8 cellular contexts compared by ENCODE assay signal in genomic region chr4:145618912-145619638, GRCh38. TPM values are rescaled to one million over a fixed set of nuclear protein-coding genes. Genes with fewer than 3 reads are reported as not detected.
DNase-seq lines count a peak whose midpoint lies in the region; ATAC-seq, FAIRE-seq and TF ChIP-seq lines count a peak whose summit lies in the region.

MMAA (plus strand) TSS chr4:145619385; CDS start chr4:145639140, 19,755 bp downstream.

- peaks cover 2 to 4% (median 3%) of the 10 kb centered on the region in 3 donors for H3K9me3 Mint-ChIP-seq in T-cell

- no peaks in the 10 kb centered on the region for H3K27me3 ChIP-seq in left ventricle myocardium inferior (ENCODE audit: low read depth)
- H3K27me3 ChIP-seq in prostate gland (replicated peaks; ENCODE audit: insufficient read depth) = no peaks in the 10 kb centered on the region

- peak within 1 kb of the TSS; percentile 77 for H3K4me3 ChIP-seq in GM12875 (ENCODE audit: low read depth, low read length)
- peak within 1 kb of the TSS; percentile 82 for H3K4me3 ChIP-seq in left ventricle myocardium inferior
- peak within 1 kb of the TSS; percentile 67 to 78 for H3K4me3 ChIP-seq in prostate gland

- H3K4me1 ChIP-seq in left ventricle myocardium inferior = peaks cover 31% of the 10 kb centered on the region
- no peaks in the 10 kb centered on the region for H3K4me1 ChIP-seq in prostate gland (replicated peaks)

- H3K9me3 ChIP-seq in left ventricle myocardium inferior (replicated peaks) = no peaks in the 10 kb centered on the region
- H3K9me3 ChIP-seq in prostate gland = no peaks in the 10 kb centered on the region

- peak; percentile 71 for TF ChIP-seq CTCF in GM12875 (IDR thresholded peaks at IDR 0.05; ENCODE audit: borderline replicate concordance, insufficient read depth, low read depth, low read length)
- TF ChIP-seq CTCF in left ventricle myocardium inferior (IDR thresholded peaks at IDR 0.05; ENCODE audit: borderline replicate concordance) = peak; percentile 75
- TF ChIP-seq CTCF in prostate gland (IDR thresholded peaks at IDR 0.05) = peak in 3 of 4 experiments; percentile 60 to 77 (median 65)

- peak; percentile 68 for FAIRE-seq in urothelium cell line (lab: Jason Lieb, UNC)

- DNase-seq in NCI-H128 (lab: John Stamatoyannopoulos, UW; ENCODE audit: unreplicated experiment) = peak; percentile 59
- DNase-seq in T-cell = peak; percentile 78 to 94 (median 90)
- peak; percentile 85 for DNase-seq in amniotic epithelial cell (ENCODE audit: low read depth)
- DNase-seq in left ventricle myocardium inferior = peak; percentile 97
- peak; percentile 93 for DNase-seq in prostate gland (ENCODE audit: low spot score)
- DNase-seq in urothelium cell line (ENCODE audit: low spot score) = peak; percentile 96

- peaks cover 8% of the 10 kb centered on the region for H3K36me3 Mint-ChIP-seq in T-cell

- under 1% methylated on average over 49 of the region's 69 CpGs for WGBS in prostate gland

- TF ChIP-seq POLR2A in prostate gland (IDR thresholded peaks at IDR 0.05) = peak; percentile 90

- H3K27ac Mint-ChIP-seq in T-cell = peak within 1 kb of the TSS; percentile 99

- peaks cover 45 to 53% (median 45%) of the 10 kb centered on the region in 3 donors for H3K4me1 Mint-ChIP-seq in T-cell

- H3K4me3 Mint-ChIP-seq in T-cell = peak within 1 kb of the TSS; percentile 95 to 97 (median 96)

- H3K27ac ChIP-seq in left ventricle myocardium inferior (replicated peaks) = peak within 1 kb of the TSS; percentile 97
- peak within 1 kb of the TSS; percentile 88 to 95 for H3K27ac ChIP-seq in prostate gland

- intact Hi-C loops in left ventricle myocardium inferior (cut with micrococcal nuclease) = loop anchor here (10.0 kb wide), 1 partner anchor 464 kb away; no protein-coding TSS in a partner anchor
- intact Hi-C loops in prostate gland (cut with DNase I) = loop anchor here (2.0 to 10.0 kb wide), 9 partner anchors 116 to 1444 kb away; partner anchors contain the start of genes ABCE1, ANAPC10, OTUD4 and SMAD1

- peaks cover under 1 to 1% of the 10 kb centered on the region in 2 donors for H3K27me3 Mint-ChIP-seq in T-cell

- POLR2A ChIA-PET in T-cell (lab: Charles Lee) = interaction anchor here in 1 of 2 donors (0.9 kb wide), 1 partner anchor 440 kb away, joined by 3 read pairs; no protein-coding TSS in a partner anchor

- H3K36me3 ChIP-seq in left ventricle myocardium inferior (no peaks in the 10 kb centered on the region), prostate gland (no peaks in the 10 kb centered on the region)

- peak; percentile 87 for ATAC-seq in HG02759 (IDR thresholded peaks at IDR 0.05; ENCODE audit: unreplicated experiment)
- peak; percentile 93 to 97 (median 96) for ATAC-seq in T-cell (replicated peaks in 1 of 4)

- CTCF ChIA-PET in T-cell (lab: Charles Lee) = interaction anchor here (0.6 to 3.5 kb wide), 7 partner anchors 9 to 1354 kb away, joined by 3 to 28 read pairs (median 3); no protein-coding TSS in a partner anchor

RNA-seq across cellular contexts. Expression of gene MMAA, which starts in this region (rescaled TPM):
- 10 to 100 TPM in 3 of 5 donors, 1 to 10 TPM in 2; 7.2 to 13.1 (median 10.4) TPM for total RNA-seq in T-cell
- 7.2 TPM for total RNA-seq in left ventricle myocardium inferior
- 1 to 10 TPM; 3.6 TPM for total RNA-seq in prostate gland

Comparison
In these comparisons a context has a peak if more than half of its experiments do, and no peak if none do; other contexts are left out.
1. Peak in every context shown above with its lines: DNase-seq, ATAC-seq, H3K4me3 ChIP-seq and H3K27ac ChIP-seq.